28 cellular contexts compared by ENCODE assay signal in genomic region chr1:199404976-199405375, GRCh38.
DNase-seq lines count a peak whose midpoint lies in the region; ATAC-seq, FAIRE-seq and TF ChIP-seq lines count a peak whose summit lies in the region.
"Had no signal": no experiment of that assay in that cellular context is flagged by ENCODE, and none has a peak within 500 bp of the region (broad histone marks: within the 10 kb centered on the region; RNA-seq: fewer than 3 reads in every experiment).

No MANE protein-coding gene starts in this region.

- ATAC-seq in SK-N-SH treated with all-trans-retinoic acid at 6 μM for 48 hours, result no peak
- ATAC-seq: activated T-cell treated with anti-CD3 and anti-CD28 coated beads, Interleukin-2, amount 50 U/mL, for 72 hours; effector memory CD8-positive, alpha-beta T cell; gastroesophageal sphincter; natural killer cell; stimulated activated memory B cell treated with anti-CD40 and anti-IgM and Interleukin-4, amounts not matched to agents 10 μg/mL and 1 μg/mL and 100 μg/mL, for 72 hours; T-helper 17 cell had no signal

- no peak overlapping the region for H3K9ac ChIP-seq in SK-N-SH
- H3K9ac ChIP-seq in astrocyte (ENCODE audit: low read length), result no peak overlapping the region

- H3K9me3 ChIP-seq in SK-N-SH, result no peaks in the 10 kb centered on the region
- H3K9me3 ChIP-seq in astrocyte (ENCODE audit: insufficient read depth, low read depth, low read length), result no peaks in the 10 kb centered on the region
- no peaks in the 10 kb centered on the region for H3K9me3 ChIP-seq in tibial nerve

- H3K27ac ChIP-seq in SK-N-SH (ENCODE audit: low read depth in 2 of 2, low read length in 1 of 2) (peak overlapping the region; percentile 74 to 76; a peak in 3 of 4 replicates), astrocyte (ENCODE audit: low read depth, low read length) (no peak overlapping the region), tibial nerve (no peak overlapping the region)
- H3K27ac ChIP-seq: 22Rv1, coronary artery, gastroesophageal sphincter had no signal

- H3K9me3 Mint-ChIP-seq in astrocyte (ENCODE audit: unreplicated experiment), result peaks cover 1% of the 10 kb centered on the region
- H3K9me3 Mint-ChIP-seq: activated CD4-positive, alpha-beta memory T cell treated with anti-CD3 and anti-CD28 coated beads for 36 hours; activated T-cell treated with anti-CD3 and anti-CD28 coated beads, Interleukin-2, amount 50 U/mL, for 72 hours; natural killer cell; stimulated activated memory B cell treated with anti-CD40 and anti-IgM and Interleukin-4, amounts not matched to agents 10 μg/mL and 1 μg/mL and 100 μg/mL, for 72 hours had no signal

- FAIRE-seq in astrocyte (lab: Jason Lieb, UNC), result no peak
- FAIRE-seq in urothelium cell line (lab: Jason Lieb, UNC), result no peak
- FAIRE-seq: bronchial epithelial cell, TTC549 had no signal

- no peak for TF ChIP-seq CTCF in SK-N-SH (IDR thresholded peaks at IDR 0.05)
- TF ChIP-seq CTCF in astrocyte (IDR thresholded peaks at IDR 0.05; ENCODE audit: insufficient read depth, low read depth, low read length), result no peak
- no peak for TF ChIP-seq CTCF in tibial nerve (IDR thresholded peaks at IDR 0.05)

- peaks cover 2% of the 10 kb centered on the region for H3K4me1 Mint-ChIP-seq in astrocyte (ENCODE audit: low read depth, unreplicated experiment)
- H3K4me1 Mint-ChIP-seq: T-helper 17 cell had no signal

- H3K4me1 ChIP-seq in SK-N-SH (ENCODE audit: control insufficient read depth in 1 of 2, insufficient read depth in 2 of 2, low read depth in 1 of 2, low read length in 1 of 2) (peaks cover 10 to 26% of the 10 kb centered on the region in 2 experiments; a peak in 3 of 4 replicates), astrocyte (ENCODE audit: insufficient read depth, low read length) (peaks cover 10% of the 10 kb centered on the region), tibial nerve (no peaks in the 10 kb centered on the region)

- H3K36me3 ChIP-seq in SK-N-SH (replicated peaks in 1 of 2; ENCODE audit: control insufficient read depth in 1 of 2, insufficient read depth in 2 of 2, low read length in 1 of 2) (no peaks in the 10 kb centered on the region), astrocyte (ENCODE audit: insufficient read depth, low read length) (no peaks in the 10 kb centered on the region), tibial nerve (no peaks in the 10 kb centered on the region)
- H3K36me3 ChIP-seq: gastroesophageal sphincter had no signal

- TF ChIP-seq EP300 in SK-N-SH (IDR thresholded peaks at IDR 0.05; ENCODE audit: borderline replicate concordance in 1 of 2, low read depth in 1 of 2, low read length in 1 of 2), result no peak
- no peak for TF ChIP-seq EP300 in tibial nerve (IDR thresholded peaks at IDR 0.05)

- H3K27ac Mint-ChIP-seq in astrocyte (ENCODE audit: unreplicated experiment), result no peak overlapping the region
- H3K27ac Mint-ChIP-seq: activated CD4-positive, alpha-beta memory T cell treated with anti-CD3 and anti-CD28 coated beads for 36 hours; effector memory CD8-positive, alpha-beta T cell; natural killer cell; stimulated activated memory B cell treated with anti-CD40 and anti-IgM and Interleukin-4, amounts not matched to agents 10 μg/mL and 1 μg/mL and 100 μg/mL, for 72 hours; T-helper 17 cell had no signal

- H4K20me1 ChIP-seq in SK-N-SH (ENCODE audit: insufficient read depth) (no peaks in the 10 kb centered on the region), astrocyte (ENCODE audit: insufficient read depth, low read length) (no peaks in the 10 kb centered on the region)

- no peaks in the 10 kb centered on the region for H3K36me3 Mint-ChIP-seq in astrocyte (ENCODE audit: low read depth, unreplicated experiment)
- H3K36me3 Mint-ChIP-seq: activated CD4-positive, alpha-beta memory T cell treated with anti-CD3 and anti-CD28 coated beads for 36 hours; natural killer cell; stimulated activated memory B cell treated with anti-CD40 and anti-IgM and Interleukin-4, amounts not matched to agents 10 μg/mL and 1 μg/mL and 100 μg/mL, for 72 hours had no signal

- H3K4me2 ChIP-seq in SK-N-SH (no peak overlapping the region), astrocyte (ENCODE audit: low read length) (no peak overlapping the region)

- no peaks in the 10 kb centered on the region for H3K79me2 ChIP-seq in SK-N-SH (ENCODE audit: insufficient read depth)
- H3K79me2 ChIP-seq in astrocyte (ENCODE audit: insufficient read depth, low read length), result no peaks in the 10 kb centered on the region

- intact Hi-C loops in cardiac septum (cut with DNase I), result no loop called here

- no peaks in the 10 kb centered on the region for H3K27me3 Mint-ChIP-seq in astrocyte (ENCODE audit: low read depth, unreplicated experiment)
- H3K27me3 Mint-ChIP-seq: stimulated activated memory B cell treated with anti-CD40 and anti-IgM and Interleukin-4, amounts not matched to agents 10 μg/mL and 1 μg/mL and 100 μg/mL, for 72 hours had no signal

- H3F3A ChIP-seq in SK-N-SH (replicated peaks; ENCODE audit: insufficient read depth), result peaks cover 11% of the 10 kb centered on the region

- no peak for TF ChIP-seq POLR2A in tibial nerve (IDR thresholded peaks at IDR 0.05)

- H3K9me2 ChIP-seq in SK-N-SH, result no peaks in the 10 kb centered on the region

- TF ChIP-seq RAD21 in SK-N-SH (IDR thresholded peaks at IDR 0.05; ENCODE audit: low read length), result no peak

- H3K4me3 ChIP-seq in SK-N-SH (ENCODE audit: low read depth in 2 of 2, low read length in 1 of 2) (no peak overlapping the region), astrocyte (ENCODE audit: insufficient read depth, low read depth, low read length) (no peak overlapping the region), tibial nerve (no peak overlapping the region)
- H3K4me3 ChIP-seq: coronary artery, gastroesophageal sphincter, lung had no signal

- H3K4me3 Mint-ChIP-seq in astrocyte (ENCODE audit: unreplicated experiment), result no peak overlapping the region
- H3K4me3 Mint-ChIP-seq: activated CD4-positive, alpha-beta memory T cell treated with anti-CD3 and anti-CD28 coated beads for 36 hours; activated T-cell treated with anti-CD3 and anti-CD28 coated beads, Interleukin-2, amount 50 U/mL, for 72 hours; effector memory CD8-positive, alpha-beta T cell; natural killer cell; stimulated activated memory B cell treated with anti-CD40 and anti-IgM and Interleukin-4, amounts not matched to agents 10 μg/mL and 1 μg/mL and 100 μg/mL, for 72 hours; T-helper 17 cell had no signal

- H3K27me3 ChIP-seq in SK-N-SH (ENCODE audit: insufficient read depth) (no peaks in the 10 kb centered on the region), astrocyte (ENCODE audit: insufficient read depth, low read length) (no peaks in the 10 kb centered on the region), tibial nerve (no peaks in the 10 kb centered on the region)
- H3K27me3 ChIP-seq: gastroesophageal sphincter had no signal

- CTCF ChIA-PET in SK-N-SH (lab: Yijun Ruan, JAX), result no interaction called here

- DNase-seq in SK-N-SH (no peak), astrocyte (ENCODE audit: low read depth) (peak; percentile 45), fibroblast of peridontal ligament (ENCODE audit: extremely low read depth) (peak; percentile 28), urothelium cell line (ENCODE audit: low spot score) (no peak), tibial nerve (ENCODE audit: low spot score in 2 of 2) (no peak), dedifferentiated amniotic fluid mesenchymal stem cell (ENCODE audit: extremely low spot score) (no peak), cardiac septum (ENCODE audit: low spot score) (no peak)
- DNase-seq: activated CD4-positive, alpha-beta memory T cell treated with anti-CD3 and anti-CD28 coated beads for 36 hours; activated CD4-positive, CD25-positive, alpha-beta regulatory T cell; activated T-cell treated with anti-CD3 and anti-CD28 coated beads, Interleukin-2, amount 50 U/mL, for 72 hours; effector memory CD8-positive, alpha-beta T cell; natural killer cell; NCI-H1092 treated with DMSO at 0.1 percent for 48 hours; NCI-H1694 treated with DMSO at 0.1 percent for 48 hours; NCI-H2171 treated with DMSO at 0.1 percent for 48 hours; NCI-H510A; nucleus accumbens; RPMI8226; T-helper 17 cell; trophoblast cell had no signal

- POLR2A ChIA-PET in SK-N-SH (lab: Yijun Ruan, JAX), result no interaction called here

- no peak overlapping the region; the same call in 1 of the 2 replicates for H2AFZ ChIP-seq in SK-N-SH (ENCODE audit: low read depth)
- no peak overlapping the region for H2AFZ ChIP-seq in astrocyte (ENCODE audit: low read depth, low read length)

TF ChIP-seq in SK-N-SH, 30 proteins besides CTCF, POLR2A, EP300 and RAD21 (continues in another document):
- TF ChIP-seq FOXM1 (IDR thresholded peaks at IDR 0.05; ENCODE audit: low read depth) (no peak), MEF2A (IDR thresholded peaks at IDR 0.05; ENCODE audit: borderline replicate concordance, low read depth) (no peak), YY1 (IDR thresholded peaks at IDR 0.05; ENCODE audit: low read depth) (no peak), USF2 (IDR thresholded peaks at IDR 0.05; ENCODE audit: borderline replicate concordance, low read depth, low read length) (no peak)

TF ChIP-seq in SK-N-SH treated with all-trans-retinoic acid at 6 μM for 48 hours, 23 proteins besides CTCF, POLR2A, EP300 and RAD21 (continues in another document):
- TF ChIP-seq ZNF70 (CRISPR knock-in tag; IDR thresholded peaks at IDR 0.05) (no peak), ISL1 (CRISPR knock-in tag; IDR thresholded peaks at IDR 0.05) (no peak), ZFP30 (CRISPR knock-in tag; IDR thresholded peaks at IDR 0.05) (no peak), TSHZ2 (CRISPR knock-in tag; IDR thresholded peaks at IDR 0.05) (no peak), CSDC2 (CRISPR knock-in tag; IDR thresholded peaks at IDR 0.05) (no peak), BACH2 (CRISPR knock-in tag; IDR thresholded peaks at IDR 0.05; ENCODE audit: borderline replicate concordance) (no peak)

Comparison
In these comparisons a context has a peak if more than half of its experiments do, and no peak if none do; other contexts are left out.
1. DNase-seq: peak in astrocyte (single experiment) and fibroblast of peridontal ligament (single experiment); none in SK-N-SH (single experiment), urothelium cell line (single experiment), tibial nerve (0 of 2), dedifferentiated amniotic fluid mesenchymal stem cell (single experiment) and cardiac septum (single experiment).
2. H3K27ac ChIP-seq: peak in SK-N-SH (2 of 2); none in astrocyte (single experiment) and tibial nerve (0 of 4).